10 cellular contexts compared by ENCODE assay signal in the genomic region with DNA sequence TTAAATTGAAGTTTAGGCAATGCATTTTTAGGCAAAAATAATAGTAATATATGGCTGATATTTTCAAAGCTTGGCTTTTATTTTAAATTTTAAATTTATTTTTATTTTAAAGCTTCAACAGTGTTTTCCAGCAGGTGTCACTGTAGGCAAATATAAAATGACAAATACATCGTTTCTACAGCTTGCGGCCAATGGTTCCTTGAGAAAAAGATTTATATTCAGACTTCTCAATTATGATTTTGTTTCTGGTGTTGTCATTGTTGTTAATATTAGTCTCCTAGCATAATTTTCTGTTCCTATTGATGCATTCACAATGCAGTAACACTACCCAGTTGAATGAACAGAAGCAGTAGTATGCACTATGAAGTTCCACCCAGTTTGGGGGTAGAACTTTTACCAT.
DNase-seq lines count a peak whose midpoint lies in the region; ATAC-seq and TF ChIP-seq lines count a peak whose summit lies in the region.
"Had no signal": no experiment of that assay in that cellular context is flagged by ENCODE, and none has a peak within 500 bp of the region (broad histone marks: within the 10 kb centered on the region; RNA-seq: fewer than 3 reads in every experiment).

No MANE protein-coding gene starts in this region.

- H3K27ac ChIP-seq in DND-41 (ENCODE audit: low read length): no peak overlapping the region
- no peak overlapping the region for H3K27ac ChIP-seq in VCaP
- no peak overlapping the region for H3K27ac ChIP-seq in liver (ENCODE audit: low read depth in 1 of 2, low read length in 2 of 2)

- no peaks in the 10 kb centered on the region for H3K9me3 ChIP-seq in DND-41 (ENCODE audit: insufficient read depth, low read length, severe bottlenecking)
- H3K9me3 ChIP-seq in liver (ENCODE audit: control insufficient read depth in 4 of 4, low read length in 3 of 4): no peaks in the 10 kb centered on the region

- no peak for ATAC-seq in DND-41 (ENCODE audit: insufficient read depth, low read depth)
- no peak for ATAC-seq in GM19463 (IDR thresholded peaks at IDR 0.05; ENCODE audit: unreplicated experiment)
- ATAC-seq in GM18502 (IDR thresholded peaks at IDR 0.05; ENCODE audit: poor library complexity, unreplicated experiment): no peak
- no peak for ATAC-seq in GM19467 (IDR thresholded peaks at IDR 0.05; ENCODE audit: unreplicated experiment)

- H3K4me1 ChIP-seq in DND-41 (ENCODE audit: insufficient read depth, low read length) (no peaks in the 10 kb centered on the region), liver (ENCODE audit: control insufficient read depth in 4 of 4, insufficient read depth in 4 of 4, low read length in 3 of 4) (no peaks in the 10 kb centered on the region)

- DNase-seq in DND-41: no peak
- peak; percentile 30 for DNase-seq in NB4 (ENCODE audit: low read depth)
- DNase-seq in EL: no peak
- DNase-seq: amniotic stem cell, nucleus accumbens had no signal

- peak; percentile 70 to 74 for TF ChIP-seq RAD21 in liver (IDR thresholded peaks at IDR 0.05)

- H2AFZ ChIP-seq in DND-41 (ENCODE audit: low read depth, low read length): no peak overlapping the region

- no peak overlapping the region for H3K4me3 ChIP-seq in DND-41 (ENCODE audit: low read depth in 1 of 2, low read length in 2 of 2)
- H3K4me3 ChIP-seq in NB4 (ENCODE audit: low read depth, low read length): no peak overlapping the region
- no peak overlapping the region for H3K4me3 ChIP-seq in liver (ENCODE audit: low read depth in 1 of 3, low read length in 3 of 3)

- no peak overlapping the region for H3K4me2 ChIP-seq in DND-41 (ENCODE audit: insufficient read depth, low read length)

- no peaks in the 10 kb centered on the region for H3K36me3 ChIP-seq in DND-41 (ENCODE audit: insufficient read depth, low read length)
- H3K36me3 ChIP-seq in liver (ENCODE audit: control insufficient read depth in 4 of 4, insufficient read depth in 3 of 4, low read depth in 1 of 4, low read length in 3 of 4): no peaks in the 10 kb centered on the region

- H3K27me3 ChIP-seq in DND-41 (ENCODE audit: insufficient read depth, low read length, poor library complexity) (peaks cover 3% of the 10 kb centered on the region), liver (ENCODE audit: control insufficient read depth in 4 of 4, insufficient read depth in 4 of 4, low read length in 3 of 4) (peaks cover 0 to 2% (median 0%) of the 10 kb centered on the region in 4 donors)

- no peaks in the 10 kb centered on the region for H4K20me1 ChIP-seq in DND-41 (ENCODE audit: insufficient read depth, low read length)

- WGBS in liver: 6% methylated on average over 2 of the region's 2 CpGs

- H3K9ac ChIP-seq in DND-41 (ENCODE audit: low read depth, low read length) (no peak overlapping the region), liver (ENCODE audit: low read depth in 1 of 2, low read length in 2 of 2) (no peak overlapping the region)

- no peaks in the 10 kb centered on the region for H3K79me2 ChIP-seq in DND-41 (ENCODE audit: insufficient read depth, low read length)

- peak; percentile 32 for TF ChIP-seq CTCF in DND-41 (IDR thresholded peaks at IDR 0.05; ENCODE audit: borderline replicate concordance, extremely low read depth, low read length, poor library complexity, severe bottlenecking)
- no peak for TF ChIP-seq CTCF in NB4 (IDR thresholded peaks at IDR 0.05; ENCODE audit: low read depth, low read length)
- peak; percentile 66 for TF ChIP-seq CTCF in VCaP (conservative IDR thresholded peaks at IDR 0.05)
- TF ChIP-seq CTCF in liver (IDR thresholded peaks at IDR 0.05; ENCODE audit: low read depth, low read length, missing input control): peak; percentile 30

- TF ChIP-seq POLR2A in NB4 (IDR thresholded peaks at IDR 0.05; ENCODE audit: extremely low read depth, insufficient read length): no peak

TF ChIP-seq in liver, 16 proteins besides CTCF, POLR2A, EP300 and RAD21:
- TF ChIP-seq HNF4A (conservative IDR thresholded peaks at IDR 0.05): no peak
- no peak for TF ChIP-seq SP1 (IDR thresholded peaks at IDR 0.05)
- no peak for TF ChIP-seq EGR1 (IDR thresholded peaks at IDR 0.05; ENCODE audit: low read depth in 2 of 2)
- TF ChIP-seq RXRA (IDR thresholded peaks at IDR 0.05): no peak
- TF ChIP-seq HNF4G (IDR thresholded peaks at IDR 0.05): no peak
- TF ChIP-seq, protein P1, sequence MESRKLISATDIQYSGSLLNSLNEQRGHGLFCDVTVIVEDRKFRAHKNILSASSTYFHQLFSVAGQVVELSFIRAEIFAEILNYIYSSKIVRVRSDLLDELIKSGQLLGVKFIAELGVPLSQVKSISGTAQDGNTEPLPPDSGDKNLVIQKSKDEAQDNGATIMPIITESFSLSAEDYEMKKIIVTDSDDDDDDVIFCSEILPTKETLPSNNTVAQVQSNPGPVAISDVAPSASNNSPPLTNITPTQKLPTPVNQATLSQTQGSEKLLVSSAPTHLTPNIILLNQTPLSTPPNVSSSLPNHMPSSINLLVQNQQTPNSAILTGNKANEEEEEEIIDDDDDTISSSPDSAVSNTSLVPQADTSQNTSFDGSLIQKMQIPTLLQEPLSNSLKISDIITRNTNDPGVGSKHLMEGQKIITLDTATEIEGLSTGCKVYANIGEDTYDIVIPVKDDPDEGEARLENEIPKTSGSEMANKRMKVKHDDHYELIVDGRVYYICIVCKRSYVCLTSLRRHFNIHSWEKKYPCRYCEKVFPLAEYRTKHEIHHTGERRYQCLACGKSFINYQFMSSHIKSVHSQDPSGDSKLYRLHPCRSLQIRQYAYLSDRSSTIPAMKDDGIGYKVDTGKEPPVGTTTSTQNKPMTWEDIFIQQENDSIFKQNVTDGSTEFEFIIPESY (IDR thresholded peaks at IDR 0.05): no peak
- TF ChIP-seq, protein P2, sequence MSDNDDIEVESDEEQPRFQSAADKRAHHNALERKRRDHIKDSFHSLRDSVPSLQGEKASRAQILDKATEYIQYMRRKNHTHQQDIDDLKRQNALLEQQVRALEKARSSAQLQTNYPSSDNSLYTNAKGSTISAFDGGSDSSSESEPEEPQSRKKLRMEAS (IDR thresholded peaks at IDR 0.05): no peak
- TF ChIP-seq, protein P3, sequence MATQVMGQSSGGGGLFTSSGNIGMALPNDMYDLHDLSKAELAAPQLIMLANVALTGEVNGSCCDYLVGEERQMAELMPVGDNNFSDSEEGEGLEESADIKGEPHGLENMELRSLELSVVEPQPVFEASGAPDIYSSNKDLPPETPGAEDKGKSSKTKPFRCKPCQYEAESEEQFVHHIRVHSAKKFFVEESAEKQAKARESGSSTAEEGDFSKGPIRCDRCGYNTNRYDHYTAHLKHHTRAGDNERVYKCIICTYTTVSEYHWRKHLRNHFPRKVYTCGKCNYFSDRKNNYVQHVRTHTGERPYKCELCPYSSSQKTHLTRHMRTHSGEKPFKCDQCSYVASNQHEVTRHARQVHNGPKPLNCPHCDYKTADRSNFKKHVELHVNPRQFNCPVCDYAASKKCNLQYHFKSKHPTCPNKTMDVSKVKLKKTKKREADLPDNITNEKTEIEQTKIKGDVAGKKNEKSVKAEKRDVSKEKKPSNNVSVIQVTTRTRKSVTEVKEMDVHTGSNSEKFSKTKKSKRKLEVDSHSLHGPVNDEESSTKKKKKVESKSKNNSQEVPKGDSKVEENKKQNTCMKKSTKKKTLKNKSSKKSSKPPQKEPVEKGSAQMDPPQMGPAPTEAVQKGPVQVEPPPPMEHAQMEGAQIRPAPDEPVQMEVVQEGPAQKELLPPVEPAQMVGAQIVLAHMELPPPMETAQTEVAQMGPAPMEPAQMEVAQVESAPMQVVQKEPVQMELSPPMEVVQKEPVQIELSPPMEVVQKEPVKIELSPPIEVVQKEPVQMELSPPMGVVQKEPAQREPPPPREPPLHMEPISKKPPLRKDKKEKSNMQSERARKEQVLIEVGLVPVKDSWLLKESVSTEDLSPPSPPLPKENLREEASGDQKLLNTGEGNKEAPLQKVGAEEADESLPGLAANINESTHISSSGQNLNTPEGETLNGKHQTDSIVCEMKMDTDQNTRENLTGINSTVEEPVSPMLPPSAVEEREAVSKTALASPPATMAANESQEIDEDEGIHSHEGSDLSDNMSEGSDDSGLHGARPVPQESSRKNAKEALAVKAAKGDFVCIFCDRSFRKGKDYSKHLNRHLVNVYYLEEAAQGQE (IDR thresholded peaks at IDR 0.05): no peak
- no peak for TF ChIP-seq YY1 (IDR thresholded peaks at IDR 0.05)
- TF ChIP-seq GABPA (IDR thresholded peaks at IDR 0.05 in 1 of 2, conservative IDR thresholded peaks at IDR 0.05 in 1 of 2): no peak
- TF ChIP-seq FOXA2 (IDR thresholded peaks at IDR 0.05): no peak
- TF ChIP-seq FOXA1 (IDR thresholded peaks at IDR 0.05): no peak
- TF ChIP-seq, protein P4, sequence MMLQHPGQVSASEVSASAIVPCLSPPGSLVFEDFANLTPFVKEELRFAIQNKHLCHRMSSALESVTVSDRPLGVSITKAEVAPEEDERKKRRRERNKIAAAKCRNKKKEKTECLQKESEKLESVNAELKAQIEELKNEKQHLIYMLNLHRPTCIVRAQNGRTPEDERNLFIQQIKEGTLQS (IDR thresholded peaks at IDR 0.05): no peak
- TF ChIP-seq TAF1 (conservative IDR thresholded peaks at IDR 0.05): no peak
